Comparison of ENCODE assay signal across 11 cellular contexts in the genomic region with DNA sequence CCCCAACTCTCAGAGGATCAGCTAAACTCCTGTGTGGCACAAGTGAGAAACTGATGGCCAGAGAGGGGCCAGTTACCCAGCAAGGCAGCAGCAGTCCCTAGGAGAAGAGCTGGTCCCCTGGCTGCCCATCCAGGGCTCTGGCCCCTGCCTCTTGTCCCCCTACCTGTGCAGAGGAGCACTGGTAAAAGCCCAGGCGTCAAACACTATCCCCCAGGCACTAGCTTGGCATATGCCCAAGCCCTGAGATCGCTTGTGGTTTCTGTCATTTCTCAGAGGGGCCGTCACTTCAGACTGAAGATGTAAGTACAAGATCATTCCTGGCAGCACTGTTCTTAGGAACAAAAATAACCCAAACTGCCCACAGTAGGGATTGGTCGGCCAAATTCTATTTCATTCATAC. TPM values are rescaled to one million over a fixed set of nuclear protein-coding genes. Genes with fewer than 3 reads are reported as not detected.
A peak's percentile ranks its signal among the peaks of the same experiment; 100 is the strongest.
DNase-seq lines count a peak whose midpoint lies in the region; ATAC-seq and TF ChIP-seq lines count a peak whose summit lies in the region.
"Had no signal": no experiment of that assay in that cellular context is flagged by ENCODE, and none has a peak within 500 bp of the region (broad histone marks: within the 10 kb centered on the region; RNA-seq: fewer than 3 reads in every experiment).

No MANE protein-coding gene starts in this region.

- H3K27ac Mint-ChIP-seq in osteocyte (ENCODE audit: unreplicated experiment) (no peak overlapping the region), immature natural killer cell (no peak overlapping the region)
- H3K27ac Mint-ChIP-seq: stimulated activated effector memory CD8-positive, alpha-beta T cell treated with anti-CD3 and anti-CD28 coated beads, Interleukin-12 subunit alpha, Interleukin-12 subunit beta, amount 100 ng/mL, for 72 hours had no signal

- TF ChIP-seq CTCF in fibroblast of mammary gland (conservative IDR thresholded peaks at IDR 0.05; ENCODE audit: control insufficient read depth, insufficient read depth, low read depth, low read length) (no peak), osteocyte (IDR thresholded peaks at IDR 0.05) (no peak)

- H3K4me3 Mint-ChIP-seq in osteocyte (ENCODE audit: unreplicated experiment) (no peak overlapping the region), immature natural killer cell (no peak overlapping the region)
- H3K4me3 Mint-ChIP-seq: stimulated activated effector memory CD8-positive, alpha-beta T cell treated with anti-CD3 and anti-CD28 coated beads, Interleukin-12 subunit alpha, Interleukin-12 subunit beta, amount 100 ng/mL, for 72 hours had no signal

- DNase-seq in DMS79 treated with DMSO at 0.1 percent for 48 hours (lab: John Stamatoyannopoulos, UW) (peak; percentile 31), RPMI8226 (peak; percentile 23), fibroblast of mammary gland (ENCODE audit: low read depth) (peak; percentile 89), osteocyte (ENCODE audit: extremely low spot score, unreplicated experiment) (peak; percentile 82), DMS114 treated with DMSO at 0.1 percent for 48 hours (lab: John Stamatoyannopoulos, UW; ENCODE audit: unreplicated experiment) (no peak), activated T-cell treated with anti-CD3 and anti-CD28 coated beads for 4 hours (no peak), immature natural killer cell (no peak)
- DNase-seq: AML-193 had no signal

- H3K27me3 Mint-ChIP-seq in osteocyte (ENCODE audit: unreplicated experiment) (peaks cover 26% of the 10 kb centered on the region), immature natural killer cell (ENCODE audit: low read depth in 3 of 3) (peaks cover 3 to 9% (median 5%) of the 10 kb centered on the region in 3 donors)

- H3K4me3 ChIP-seq in fibroblast of mammary gland (ENCODE audit: control insufficient read depth, low read depth, low read length): no peak overlapping the region

- H3K36me3 Mint-ChIP-seq in osteocyte (ENCODE audit: unreplicated experiment) (peaks cover 2% of the 10 kb centered on the region), immature natural killer cell (no peaks in the 10 kb centered on the region)
- H3K36me3 Mint-ChIP-seq: stimulated activated effector memory CD8-positive, alpha-beta T cell treated with anti-CD3 and anti-CD28 coated beads, Interleukin-12 subunit alpha, Interleukin-12 subunit beta, amount 100 ng/mL, for 72 hours had no signal

- H3K4me1 Mint-ChIP-seq in osteocyte (ENCODE audit: unreplicated experiment) (peaks cover 44% of the 10 kb centered on the region), immature natural killer cell (peaks cover 20 to 32% of the 10 kb centered on the region in 2 donors)

- H3K9me3 Mint-ChIP-seq in osteocyte (ENCODE audit: unreplicated experiment): no peaks in the 10 kb centered on the region
- no peaks in the 10 kb centered on the region for H3K9me3 Mint-ChIP-seq in immature natural killer cell
- H3K9me3 Mint-ChIP-seq: stimulated activated effector memory CD8-positive, alpha-beta T cell treated with anti-CD3 and anti-CD28 coated beads, Interleukin-12 subunit alpha, Interleukin-12 subunit beta, amount 100 ng/mL, for 72 hours had no signal

- ATAC-seq in HG02588 (IDR thresholded peaks at IDR 0.05; ENCODE audit: unreplicated experiment): no peak
- ATAC-seq: stimulated activated effector memory CD8-positive, alpha-beta T cell treated with anti-CD3 and anti-CD28 coated beads, Interleukin-12 subunit alpha, Interleukin-12 subunit beta, amount 100 ng/mL, for 72 hours had no signal

RNA-seq across cellular contexts. Expression of a gene that starts 53.9 kb away (rescaled TPM):
- total RNA-seq in osteocyte: 0.34 and 0.81 TPM in 2 replicates
- under 1 TPM; 0.36 to 0.85 (median 0.54) TPM for polyA plus RNA-seq in immature natural killer cell
- total RNA-seq: OCI-LY7 had no signal

Comparison
In these comparisons a context has a peak if more than half of its experiments do, and no peak if none do; other contexts are left out.
1. DNase-seq: peak in DMS79 treated with DMSO at 0.1 percent for 48 hours (single experiment), RPMI8226 (single experiment), fibroblast of mammary gland (single experiment) and osteocyte (single experiment); none in DMS114 treated with DMSO at 0.1 percent for 48 hours (single experiment), activated T-cell treated with anti-CD3 and anti-CD28 coated beads for 4 hours (single experiment) and immature natural killer cell (0 of 3).